ENCODE assay signal across 8 cellular contexts in genomic region chr6:42136508-42137191, GRCh38. TPM values are rescaled to one million over a fixed set of nuclear protein-coding genes. Genes with fewer than 3 reads are reported as not detected.
DNase-seq lines count a peak whose midpoint lies in the region; ATAC-seq, FAIRE-seq and TF ChIP-seq lines count a peak whose summit lies in the region.

No MANE protein-coding gene starts in this region.

- H3K9me2 ChIP-seq in PC-9 (ENCODE audit: insufficient read depth) = no peaks in the 10 kb centered on the region

- peak overlapping the region; percentile 31 to 76 for H3K9ac ChIP-seq in colonic mucosa (ENCODE audit: low read depth in 2 of 2, low read length in 2 of 2)
- no peak overlapping the region for H3K9ac ChIP-seq in neural progenitor cell

- intact Hi-C loops in PC-9 (cut with micrococcal nuclease; ENCODE audit: unreplicated experiment) (loop anchor here (1.0 kb wide), 2 partner anchors 14 to 18 kb away; no protein-coding TSS in a partner anchor), colonic mucosa (cut with DNase I) (no loop called here)

- H3F3A ChIP-seq in PC-9 (ENCODE audit: insufficient read depth, low read depth) (peaks cover 52% of the 10 kb centered on the region), neural progenitor cell (ENCODE audit: low read depth) (peaks cover 65% of the 10 kb centered on the region)

- CTCF ChIA-PET in PC-9 (lab: Charles Lee) = interaction anchor here (0.5 to 1.8 kb wide), 2 partner anchors 19 to 86 kb away, joined by 3 to 7 read pairs; no protein-coding TSS in a partner anchor

- peaks cover 77% of the 10 kb centered on the region for H3K4me1 ChIP-seq in PC-9 (replicated peaks; ENCODE audit: insufficient read depth)
- H3K4me1 ChIP-seq in colonic mucosa = peaks cover 17% of the 10 kb centered on the region
- H3K4me1 ChIP-seq in neural progenitor cell = peaks cover 51% of the 10 kb centered on the region

- H2AFZ ChIP-seq in PC-9 (no peak overlapping the region), neural progenitor cell (replicated peaks) (no peak overlapping the region)

- H3K27me3 ChIP-seq in PC-9 (ENCODE audit: insufficient read depth, low read depth) (no peaks in the 10 kb centered on the region), colonic mucosa (no peaks in the 10 kb centered on the region), neural progenitor cell (peaks cover 31% of the 10 kb centered on the region)

- peak overlapping the region; percentile 95 for H3K27ac Mint-ChIP-seq in neural progenitor cell

- TF ChIP-seq CTCF in PC-9 (conservative IDR thresholded peaks at IDR 0.05) (no peak), colonic mucosa (IDR thresholded peaks at IDR 0.05) (no peak), neural progenitor cell (IDR thresholded peaks at IDR 0.05) (peak; percentile 67)

- H3K4me3 ChIP-seq in PC-9 (peak overlapping the region; percentile 43; the same call in 1 of the 2 replicates), colonic mucosa (no peak overlapping the region), neural progenitor cell (peak overlapping the region; percentile 26)

- H3K4me1 Mint-ChIP-seq in neural progenitor cell = peaks cover 60% of the 10 kb centered on the region

- H3K4me3 Mint-ChIP-seq in neural progenitor cell = peak overlapping the region; percentile 77

- no peak for ATAC-seq in HG03342 (IDR thresholded peaks at IDR 0.05; ENCODE audit: unreplicated experiment)

- H3K27ac ChIP-seq in PC-9 (peak overlapping the region; percentile 98), colonic mucosa (peak overlapping the region; percentile 85), neural progenitor cell (peak overlapping the region; percentile 17)

- BruUV-seq in PC-9 (replicated peaks; lab: Mats Ljungman, UMichigan) = no TSS peak

- peak; percentile 71 for DNase-seq in ACHN
- DNase-seq in GM19239 (ENCODE audit: insufficient read length, low spot score) = peak; percentile 52
- DNase-seq in PC-9 = peak in 1 of 2 experiments; percentile 94
- peak; percentile 35 for DNase-seq in colonic mucosa
- peak; percentile 90 for DNase-seq in neural progenitor cell (ENCODE audit: low spot score)
- DNase-seq in NOMO-1 (lab: John Stamatoyannopoulos, UW; ENCODE audit: unreplicated experiment in 2 of 2) = no peak
- no peak for DNase-seq in NCI-H128 (lab: John Stamatoyannopoulos, UW; ENCODE audit: unreplicated experiment)

- no peaks in the 10 kb centered on the region for H3K36me3 Mint-ChIP-seq in neural progenitor cell

- POLR2A ChIA-PET in PC-9 (lab: Charles Lee; ENCODE audit: unreplicated experiment) = interaction anchor here (0.5 to 2.0 kb wide), 7 partner anchors 12 to 984 kb away, joined by 3 to 55 read pairs (median 8); no protein-coding TSS in a partner anchor

- H3K4me2 ChIP-seq in PC-9 (peak overlapping the region; percentile 80), neural progenitor cell (peak overlapping the region; percentile 67)

- H3K36me3 ChIP-seq in PC-9 (ENCODE audit: low read depth) (peaks cover 6% of the 10 kb centered on the region; the same call in 1 of the 2 replicates), colonic mucosa (no peaks in the 10 kb centered on the region), neural progenitor cell (no peaks in the 10 kb centered on the region)

- FAIRE-seq in GM19239 (lab: Jason Lieb, UNC) = no peak

- H3K9me3 Mint-ChIP-seq in neural progenitor cell = peaks cover 1% of the 10 kb centered on the region

- H3K79me2 ChIP-seq in PC-9 (ENCODE audit: low read depth) (peaks cover 82% of the 10 kb centered on the region), neural progenitor cell (ENCODE audit: low read depth) (peaks cover 19% of the 10 kb centered on the region)

- H4K20me1 ChIP-seq in PC-9 (ENCODE audit: insufficient read depth) (peaks cover 25% of the 10 kb centered on the region; the same call in 1 of the 2 replicates), neural progenitor cell (ENCODE audit: low read depth) (peaks cover 17% of the 10 kb centered on the region)

- H3K27me3 Mint-ChIP-seq in neural progenitor cell (ENCODE audit: insufficient read depth, low read depth) = peaks cover 7% of the 10 kb centered on the region

- no peaks in the 10 kb centered on the region for H3K9me3 ChIP-seq in PC-9 (ENCODE audit: insufficient read depth, low read depth)
- no peaks in the 10 kb centered on the region for H3K9me3 ChIP-seq in colonic mucosa
- no peaks in the 10 kb centered on the region for H3K9me3 ChIP-seq in neural progenitor cell (ENCODE audit: low read depth)

- in situ Hi-C loops in ACHN (cut with HindIII; ENCODE audit: low pct_ligation_motif_present, low pct_unique_long_range_greater_than_20kb, low sequenced_read_pairs) = no loop called here

RNA-seq across cellular contexts. Expression of gene C6orf132, which starts 5.8 kb away (rescaled TPM):
- total RNA-seq in PC-9 (2021) = 49.8 and 53.9 TPM in 2 replicates
- 10 to 100 TPM; 35.1 to 42.3 TPM for total RNA-seq in colonic mucosa
- 1.2 and 1.8 TPM in 2 replicates for total RNA-seq in neural progenitor cell (ENCODE audit: low replicate concordance)

RNA-seq across cellular contexts. Expression of gene GUCA1A, which starts 36.5 kb away (rescaled TPM):
- total RNA-seq in PC-9 (2021) (not detected in 2 replicates), colonic mucosa (not detected), neural progenitor cell (ENCODE audit: low replicate concordance) (1.9 and 3.4 TPM in 2 replicates)

RNA-seq across cellular contexts. Expression of gene GUCA1B, which starts 58.1 kb away (rescaled TPM):
- total RNA-seq in PC-9 (2021) (1.1 and 2.5 TPM in 2 replicates), colonic mucosa (1 to 10 TPM in 1 of 2 donors, under 1 TPM in 1; 0.80 to 1.4 TPM), neural progenitor cell (ENCODE audit: low replicate concordance) (0.22 and 1.2 TPM in 2 replicates)

Comparison
In these comparisons a context has a peak if more than half of its experiments do, and no peak if none do; other contexts are left out.
1. DNase-seq: peak in ACHN (single experiment), GM19239 (single experiment), colonic mucosa (single experiment) and neural progenitor cell (single experiment); none in NOMO-1 (0 of 2) and NCI-H128 (single experiment).
2. H3K27ac ChIP-seq: peak in every context shown above with its lines; median percentile 98 in PC-9; 85 in colonic mucosa; 17 in neural progenitor cell.
3. RNA of gene C6orf132, which starts 5.8 kb away (total RNA-seq): 49.8 to 53.9 TPM in PC-9 and 35.1 to 42.3 TPM in colonic mucosa; 1.2 to 1.8 TPM in neural progenitor cell; every median in the first group is over 10 times any median in the second.